In genomic region chr4:17665852-17666251, GRCh38 we compare ENCODE assay signal across 14 cellular contexts. TPM values are rescaled to one million over a fixed set of nuclear protein-coding genes. Genes with fewer than 3 reads are reported as not detected.
DNase-seq lines count a peak whose midpoint lies in the region; TF ChIP-seq lines count a peak whose summit lies in the region.
"Had no signal": no experiment of that assay in that cellular context is flagged by ENCODE, and none has a peak within 500 bp of the region (broad histone marks: within the 10 kb centered on the region; RNA-seq: fewer than 3 reads in every experiment).

No MANE protein-coding gene starts in this region.

- 71% methylated on average over 3 of the region's 3 CpGs; no CpG with 5 or more reads in 1 of the 2 experiments for WGBS in endodermal cell (ENCODE audit: insufficient coverage in 1 of 2, insufficient read length in 1 of 2), 2 experiments

- peak overlapping the region; percentile 61 for H3K4me2 ChIP-seq in Karpas-422 (ENCODE audit: low read depth, low read length, poor library complexity, severe bottlenecking)
- H3K4me2 ChIP-seq: A549 had no signal

- H3K27me3 ChIP-seq in Karpas-422 (ENCODE audit: low read length) (no peaks in the 10 kb centered on the region), endodermal cell (ENCODE audit: control insufficient read depth, insufficient read depth, low read length, poor library complexity, severe bottlenecking) (no peaks in the 10 kb centered on the region)
- H3K27me3 ChIP-seq: BE2C had no signal

- DNase-seq in Calu3, result no peak
- peak; percentile 71 for DNase-seq in Karpas-422
- peak; percentile 26 for DNase-seq in coronary artery (ENCODE audit: low spot score)
- DNase-seq in stimulated activated naive CD4-positive, alpha-beta T cell treated with Interleukin-2 at 50 U/mL for 16 hours (lab: John Stamatoyannopoulos, UW), result no peak
- no peak for DNase-seq in globus pallidus (ENCODE audit: low spot score)
- DNase-seq in endodermal cell, result no peak
- DNase-seq: BE2C; Caco-2; CD8-positive, alpha-beta memory T cell; DMS53; GOT3; H9 had no signal

- CTCF ChIA-PET in Calu3 (lab: Charles Lee), result interaction anchor here (0.6 to 0.7 kb wide), 3 partner anchors 11 to 639 kb away, joined by 4 to 11 read pairs (median 7); no protein-coding TSS in a partner anchor

- H3K36me3 ChIP-seq in Karpas-422 (ENCODE audit: insufficient read depth, low read length), result no peaks in the 10 kb centered on the region
- H3K36me3 ChIP-seq in endodermal cell (ENCODE audit: control insufficient read depth, insufficient read depth, low read length), result no peaks in the 10 kb centered on the region
- H3K36me3 ChIP-seq: BE2C had no signal

- H3K27ac Mint-ChIP-seq in Calu3 (ENCODE audit: unreplicated experiment) (peak overlapping the region; percentile 23), endodermal cell (no peak overlapping the region)
- H3K27ac Mint-ChIP-seq: H9 had no signal

- peak overlapping the region; percentile 3; the same call in 1 of the 2 replicates for H2AFZ ChIP-seq in Karpas-422 (ENCODE audit: low read length)

- no peaks in the 10 kb centered on the region for H3K27me3 Mint-ChIP-seq in Calu3 (ENCODE audit: unreplicated experiment)
- H3K27me3 Mint-ChIP-seq in endodermal cell (ENCODE audit: insufficient read depth), result no peaks in the 10 kb centered on the region

- H3K9me3 ChIP-seq in Karpas-422 (ENCODE audit: low read length), result no peaks in the 10 kb centered on the region
- no peaks in the 10 kb centered on the region for H3K9me3 ChIP-seq in endodermal cell (ENCODE audit: control insufficient read depth, low read length)
- H3K9me3 ChIP-seq: A549, BE2C, Caco-2 had no signal

- H3K4me1 ChIP-seq in Karpas-422 (ENCODE audit: low read length) (peaks cover 58% of the 10 kb centered on the region), endodermal cell (ENCODE audit: control insufficient read depth, insufficient read depth, low read length) (no peaks in the 10 kb centered on the region)
- H3K4me1 ChIP-seq: A549, Caco-2 had no signal

- H3K9me2 ChIP-seq in Karpas-422 (replicated peaks; ENCODE audit: insufficient read depth, low read length), result no peaks in the 10 kb centered on the region

- H3K9me3 Mint-ChIP-seq in Calu3 (ENCODE audit: low read depth, unreplicated experiment), result no peaks in the 10 kb centered on the region
- no peaks in the 10 kb centered on the region for H3K9me3 Mint-ChIP-seq in endodermal cell

- H3K4me3 Mint-ChIP-seq in Calu3 (ENCODE audit: low read depth, unreplicated experiment) (peak overlapping the region; percentile 48), endodermal cell (no peak overlapping the region)
- H3K4me3 Mint-ChIP-seq: CD8-positive, alpha-beta memory T cell; H9 had no signal

- peak overlapping the region; percentile 87 for H3K27ac ChIP-seq in Karpas-422 (ENCODE audit: low read length)
- H3K27ac ChIP-seq in coronary artery, result no peak overlapping the region
- H3K27ac ChIP-seq in endodermal cell (ENCODE audit: low read depth, low read length), result no peak overlapping the region
- H3K27ac ChIP-seq: A549 had no signal

- H3K4me1 Mint-ChIP-seq in Calu3 (ENCODE audit: low read depth, unreplicated experiment) (peaks cover 18% of the 10 kb centered on the region), endodermal cell (peaks cover 3% of the 10 kb centered on the region)

- intact Hi-C loops in Calu3 (cut with micrococcal nuclease; ENCODE audit: unreplicated experiment), result no loop called here

- H3K4me3 ChIP-seq in Karpas-422 (ENCODE audit: low read length), result peak overlapping the region; percentile 46
- no peak overlapping the region for H3K4me3 ChIP-seq in coronary artery
- no peak overlapping the region for H3K4me3 ChIP-seq in endodermal cell (ENCODE audit: low read length)
- H3K4me3 ChIP-seq: A549, GM12878 had no signal

- H3K9ac ChIP-seq in Karpas-422 (ENCODE audit: low read length) (peak overlapping the region; percentile 35), endodermal cell (ENCODE audit: extremely low read depth, low read length, poor library complexity, severe bottlenecking) (no peak overlapping the region)

- no peak for TF ChIP-seq CTCF in Calu3 (IDR thresholded peaks at IDR 0.05; ENCODE audit: unreplicated experiment)
- no peak for TF ChIP-seq CTCF in coronary artery (IDR thresholded peaks at IDR 0.05)
- TF ChIP-seq CTCF in endodermal cell (conservative IDR thresholded peaks at IDR 0.05), result no peak

- H4K20me1 ChIP-seq in Karpas-422 (ENCODE audit: insufficient read depth, low read depth, low read length), result no peaks in the 10 kb centered on the region

- no TSS peak for BruUV-seq in Calu3 (replicated peaks; lab: Mats Ljungman, UMichigan)

- no peaks in the 10 kb centered on the region for H3K36me3 Mint-ChIP-seq in Calu3 (ENCODE audit: insufficient read depth, unreplicated experiment)
- H3K36me3 Mint-ChIP-seq in endodermal cell (ENCODE audit: low read depth), result no peaks in the 10 kb centered on the region

- H3K79me2 ChIP-seq in Karpas-422 (ENCODE audit: low read length), result no peaks in the 10 kb centered on the region

RNA-seq across cellular contexts. Expression of gene MED28, which starts 51.4 kb away (rescaled TPM):
- total RNA-seq in Calu3 (2022) (27.2 and 33.3 TPM in 2 replicates), endodermal cell (100 to 1,000 TPM in 1 of 2 donors, 10 to 100 TPM in 1; 94.5 to 107 TPM)
- 24.8 and 48.7 TPM in 2 replicates for total RNA-seq in Karpas-422 (2014; rRNA removed; shearing (Covaris generic); ENCODE audit: low replicate concordance)
- polyA plus RNA-seq in endodermal cell (2013, experiment 1 of 2), result 73.8 TPM
- 61.5 TPM for polyA plus RNA-seq in endodermal cell (2013, experiment 2 of 2)

Comparison
In these comparisons a context has a peak if more than half of its experiments do, and no peak if none do; other contexts are left out.
1. DNase-seq: peak in Karpas-422 (single experiment) and coronary artery (single experiment); none in Calu3 (single experiment), stimulated activated naive CD4-positive, alpha-beta T cell treated with Interleukin-2 at 50 U/mL for 16 hours (single experiment), globus pallidus (single experiment) and endodermal cell (single experiment).